1 cellular context compared by ENCODE assay signal in the genomic region with DNA sequence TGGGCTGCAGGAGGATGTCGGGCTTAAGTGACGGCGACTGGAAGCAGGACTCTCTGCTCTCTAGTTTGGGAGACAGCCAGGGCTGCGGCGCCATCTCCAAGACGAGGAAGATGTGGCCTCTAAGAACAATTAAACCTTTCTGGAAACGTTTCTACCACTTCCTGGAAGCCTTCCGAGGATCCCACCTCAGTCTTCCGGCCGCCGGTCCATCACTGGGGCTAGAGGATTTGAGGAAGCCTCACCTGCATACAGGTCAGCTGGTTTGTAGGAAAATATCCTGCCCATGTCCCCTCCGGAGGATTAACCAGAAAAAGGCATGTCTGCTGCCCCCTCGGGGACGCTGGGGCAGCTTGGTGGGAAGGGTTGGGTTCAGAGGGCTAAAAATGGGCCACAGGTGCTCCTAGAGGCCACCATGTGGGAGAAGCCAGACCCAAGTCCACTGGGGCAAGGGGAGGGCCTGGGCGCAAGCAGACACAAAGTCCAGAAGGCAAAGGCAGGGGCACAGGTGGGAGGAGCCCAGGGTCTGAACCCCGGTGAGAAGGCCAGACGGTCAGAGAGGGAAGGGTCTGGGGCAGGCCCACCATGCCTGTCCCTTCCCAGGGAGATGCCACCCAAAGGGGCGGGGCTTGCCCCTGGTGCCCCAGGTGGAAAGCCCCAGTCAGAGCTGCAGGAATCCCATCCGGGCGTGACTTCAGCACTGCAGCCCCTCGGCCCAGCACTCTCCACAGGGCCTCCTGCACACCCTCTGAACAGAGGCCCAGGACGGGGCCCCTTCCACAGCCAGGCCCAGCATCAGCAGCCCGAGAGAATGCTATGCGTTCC.
A peak's percentile ranks its signal among the peaks of the same experiment; 100 is the strongest.
TF ChIP-seq lines count a peak whose summit lies in the region.

No MANE protein-coding gene starts in this region.

TF ChIP-seq in HepG2, 621 proteins besides CTCF, POLR2A, EP300 and RAD21 (continued from another document and continues in another):
- TF ChIP-seq, protein P1, sequence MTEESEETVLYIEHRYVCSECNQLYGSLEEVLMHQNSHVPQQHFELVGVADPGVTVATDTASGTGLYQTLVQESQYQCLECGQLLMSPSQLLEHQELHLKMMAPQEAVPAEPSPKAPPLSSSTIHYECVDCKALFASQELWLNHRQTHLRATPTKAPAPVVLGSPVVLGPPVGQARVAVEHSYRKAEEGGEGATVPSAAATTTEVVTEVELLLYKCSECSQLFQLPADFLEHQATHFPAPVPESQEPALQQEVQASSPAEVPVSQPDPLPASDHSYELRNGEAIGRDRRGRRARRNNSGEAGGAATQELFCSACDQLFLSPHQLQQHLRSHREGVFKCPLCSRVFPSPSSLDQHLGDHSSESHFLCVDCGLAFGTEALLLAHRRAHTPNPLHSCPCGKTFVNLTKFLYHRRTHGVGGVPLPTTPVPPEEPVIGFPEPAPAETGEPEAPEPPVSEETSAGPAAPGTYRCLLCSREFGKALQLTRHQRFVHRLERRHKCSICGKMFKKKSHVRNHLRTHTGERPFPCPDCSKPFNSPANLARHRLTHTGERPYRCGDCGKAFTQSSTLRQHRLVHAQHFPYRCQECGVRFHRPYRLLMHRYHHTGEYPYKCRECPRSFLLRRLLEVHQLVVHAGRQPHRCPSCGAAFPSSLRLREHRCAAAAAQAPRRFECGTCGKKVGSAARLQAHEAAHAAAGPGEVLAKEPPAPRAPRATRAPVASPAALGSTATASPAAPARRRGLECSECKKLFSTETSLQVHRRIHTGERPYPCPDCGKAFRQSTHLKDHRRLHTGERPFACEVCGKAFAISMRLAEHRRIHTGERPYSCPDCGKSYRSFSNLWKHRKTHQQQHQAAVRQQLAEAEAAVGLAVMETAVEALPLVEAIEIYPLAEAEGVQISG (CRISPR knock-in tag; IDR thresholded peaks at IDR 0.05), result 0 out of 2 replicates have a peak, but pooled peaks have one; percentile 61
- TF ChIP-seq, protein P2, sequence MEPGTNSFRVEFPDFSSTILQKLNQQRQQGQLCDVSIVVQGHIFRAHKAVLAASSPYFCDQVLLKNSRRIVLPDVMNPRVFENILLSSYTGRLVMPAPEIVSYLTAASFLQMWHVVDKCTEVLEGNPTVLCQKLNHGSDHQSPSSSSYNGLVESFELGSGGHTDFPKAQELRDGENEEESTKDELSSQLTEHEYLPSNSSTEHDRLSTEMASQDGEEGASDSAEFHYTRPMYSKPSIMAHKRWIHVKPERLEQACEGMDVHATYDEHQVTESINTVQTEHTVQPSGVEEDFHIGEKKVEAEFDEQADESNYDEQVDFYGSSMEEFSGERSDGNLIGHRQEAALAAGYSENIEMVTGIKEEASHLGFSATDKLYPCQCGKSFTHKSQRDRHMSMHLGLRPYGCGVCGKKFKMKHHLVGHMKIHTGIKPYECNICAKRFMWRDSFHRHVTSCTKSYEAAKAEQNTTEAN (CRISPR knock-in tag; conservative IDR thresholded peaks at IDR 0.05), result 0 out of 2 replicates have a peak, but pooled peaks have one; percentile 34
- TF ChIP-seq ISL2 (CRISPR knock-in tag; IDR thresholded peaks at IDR 0.05), result peak; percentile 45; the same call in 1 of the 2 replicates
- TF ChIP-seq IKZF4 (CRISPR knock-in tag; IDR thresholded peaks at IDR 0.05; ENCODE audit: borderline replicate concordance, low read depth, not compliant biosample characterization), result peak; percentile 30
- TF ChIP-seq, protein P3, sequence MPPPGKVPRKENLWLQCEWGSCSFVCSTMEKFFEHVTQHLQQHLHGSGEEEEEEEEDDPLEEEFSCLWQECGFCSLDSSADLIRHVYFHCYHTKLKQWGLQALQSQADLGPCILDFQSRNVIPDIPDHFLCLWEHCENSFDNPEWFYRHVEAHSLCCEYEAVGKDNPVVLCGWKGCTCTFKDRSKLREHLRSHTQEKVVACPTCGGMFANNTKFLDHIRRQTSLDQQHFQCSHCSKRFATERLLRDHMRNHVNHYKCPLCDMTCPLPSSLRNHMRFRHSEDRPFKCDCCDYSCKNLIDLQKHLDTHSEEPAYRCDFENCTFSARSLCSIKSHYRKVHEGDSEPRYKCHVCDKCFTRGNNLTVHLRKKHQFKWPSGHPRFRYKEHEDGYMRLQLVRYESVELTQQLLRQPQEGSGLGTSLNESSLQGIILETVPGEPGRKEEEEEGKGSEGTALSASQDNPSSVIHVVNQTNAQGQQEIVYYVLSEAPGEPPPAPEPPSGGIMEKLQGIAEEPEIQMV (CRISPR knock-in tag; IDR thresholded peaks at IDR 0.05; ENCODE audit: low read depth), result no peak
- TF ChIP-seq CAMTA2 (CRISPR knock-in tag; IDR thresholded peaks at IDR 0.05; ENCODE audit: borderline replicate concordance), result no peak
- peak; percentile 68 for TF ChIP-seq PTBP1 (IDR thresholded peaks at IDR 0.05; ENCODE audit: low read depth, low read length, poor library complexity, severe bottlenecking)
- TF ChIP-seq, protein P4, sequence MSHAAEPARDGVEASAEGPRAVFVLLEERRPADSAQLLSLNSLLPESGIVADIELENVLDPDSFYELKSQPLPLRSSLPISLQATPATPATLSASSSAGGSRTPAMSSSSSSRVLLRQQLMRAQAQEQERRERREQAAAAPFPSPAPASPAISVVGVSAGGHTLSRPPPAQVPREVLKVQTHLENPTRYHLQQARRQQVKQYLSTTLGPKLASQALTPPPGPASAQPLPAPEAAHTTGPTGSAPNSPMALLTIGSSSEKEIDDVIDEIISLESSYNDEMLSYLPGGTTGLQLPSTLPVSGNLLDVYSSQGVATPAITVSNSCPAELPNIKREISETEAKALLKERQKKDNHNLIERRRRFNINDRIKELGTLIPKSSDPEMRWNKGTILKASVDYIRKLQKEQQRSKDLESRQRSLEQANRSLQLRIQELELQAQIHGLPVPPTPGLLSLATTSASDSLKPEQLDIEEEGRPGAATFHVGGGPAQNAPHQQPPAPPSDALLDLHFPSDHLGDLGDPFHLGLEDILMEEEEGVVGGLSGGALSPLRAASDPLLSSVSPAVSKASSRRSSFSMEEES (CRISPR knock-in tag; IDR thresholded peaks at IDR 0.05), result no peak; the same call in 1 of the 2 replicates
- TF ChIP-seq ZNF629 (CRISPR knock-in tag; conservative IDR thresholded peaks at IDR 0.05), result peak; percentile 63
- no peak for TF ChIP-seq SATB2 (CRISPR knock-in tag; IDR thresholded peaks at IDR 0.05)
- TF ChIP-seq STAT5B (CRISPR knock-in tag; IDR thresholded peaks at IDR 0.05), result no peak
- TF ChIP-seq, protein P5, sequence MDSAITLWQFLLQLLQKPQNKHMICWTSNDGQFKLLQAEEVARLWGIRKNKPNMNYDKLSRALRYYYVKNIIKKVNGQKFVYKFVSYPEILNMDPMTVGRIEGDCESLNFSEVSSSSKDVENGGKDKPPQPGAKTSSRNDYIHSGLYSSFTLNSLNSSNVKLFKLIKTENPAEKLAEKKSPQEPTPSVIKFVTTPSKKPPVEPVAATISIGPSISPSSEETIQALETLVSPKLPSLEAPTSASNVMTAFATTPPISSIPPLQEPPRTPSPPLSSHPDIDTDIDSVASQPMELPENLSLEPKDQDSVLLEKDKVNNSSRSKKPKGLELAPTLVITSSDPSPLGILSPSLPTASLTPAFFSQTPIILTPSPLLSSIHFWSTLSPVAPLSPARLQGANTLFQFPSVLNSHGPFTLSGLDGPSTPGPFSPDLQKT (CRISPR knock-in tag; IDR thresholded peaks at IDR 0.05; ENCODE audit: borderline replicate concordance), result no peak
- TF ChIP-seq NCOA1 (CRISPR knock-in tag; IDR thresholded peaks at IDR 0.05), result no peak
- no peak for TF ChIP-seq HMG20B (CRISPR knock-in tag; conservative IDR thresholded peaks at IDR 0.05)
- TF ChIP-seq MED1 (CRISPR knock-in tag; IDR thresholded peaks at IDR 0.05), result peak; percentile 88
- TF ChIP-seq TEAD3 (CRISPR knock-in tag; optimal IDR thresholded peaks at IDR 0.05; ENCODE audit: borderline replicate concordance), result peak; percentile 45
- peak; percentile 48; the same call in 1 of the 2 replicates for TF ChIP-seq SMC3 (IDR thresholded peaks at IDR 0.05; ENCODE audit: low read length)
- TF ChIP-seq, protein P6, sequence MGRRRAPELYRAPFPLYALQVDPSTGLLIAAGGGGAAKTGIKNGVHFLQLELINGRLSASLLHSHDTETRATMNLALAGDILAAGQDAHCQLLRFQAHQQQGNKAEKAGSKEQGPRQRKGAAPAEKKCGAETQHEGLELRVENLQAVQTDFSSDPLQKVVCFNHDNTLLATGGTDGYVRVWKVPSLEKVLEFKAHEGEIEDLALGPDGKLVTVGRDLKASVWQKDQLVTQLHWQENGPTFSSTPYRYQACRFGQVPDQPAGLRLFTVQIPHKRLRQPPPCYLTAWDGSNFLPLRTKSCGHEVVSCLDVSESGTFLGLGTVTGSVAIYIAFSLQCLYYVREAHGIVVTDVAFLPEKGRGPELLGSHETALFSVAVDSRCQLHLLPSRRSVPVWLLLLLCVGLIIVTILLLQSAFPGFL (CRISPR knock-in tag; IDR thresholded peaks at IDR 0.05), result no peak
- no peak for TF ChIP-seq ZNF569 (CRISPR knock-in tag; IDR thresholded peaks at IDR 0.05; ENCODE audit: borderline replicate concordance)
- peak; percentile 79 for TF ChIP-seq PHF21A (CRISPR knock-in tag; IDR thresholded peaks at IDR 0.05)
- TF ChIP-seq POLR2G (IDR thresholded peaks at IDR 0.05; ENCODE audit: low read depth, low read length), result no peak
- TF ChIP-seq TP53 (CRISPR knock-in tag; conservative IDR thresholded peaks at IDR 0.05), result no peak; the same call in 1 of the 2 replicates
- no peak for TF ChIP-seq ZFP37 (CRISPR knock-in tag; IDR thresholded peaks at IDR 0.05; ENCODE audit: borderline replicate concordance)
- no peak for TF ChIP-seq THYN1 (CRISPR knock-in tag; IDR thresholded peaks at IDR 0.05; ENCODE audit: borderline replicate concordance, low read depth)
- TF ChIP-seq RCOR2 (CRISPR knock-in tag; IDR thresholded peaks at IDR 0.05), result no peak
- no peak for TF ChIP-seq ZNF530 (CRISPR knock-in tag; IDR thresholded peaks at IDR 0.05; ENCODE audit: low read depth)
- no peak for TF ChIP-seq ZKSCAN8 (CRISPR knock-in tag; IDR thresholded peaks at IDR 0.05; ENCODE audit: borderline replicate concordance)
- TF ChIP-seq EZH2 (conservative IDR thresholded peaks at IDR 0.05; ENCODE audit: low read depth, low read length), result no peak
- no peak for TF ChIP-seq RNF2 (conservative IDR thresholded peaks at IDR 0.05; ENCODE audit: low read depth)
- TF ChIP-seq NAIF1 (CRISPR knock-in tag; IDR thresholded peaks at IDR 0.05; ENCODE audit: borderline replicate concordance), result no peak
- TF ChIP-seq, protein P7, sequence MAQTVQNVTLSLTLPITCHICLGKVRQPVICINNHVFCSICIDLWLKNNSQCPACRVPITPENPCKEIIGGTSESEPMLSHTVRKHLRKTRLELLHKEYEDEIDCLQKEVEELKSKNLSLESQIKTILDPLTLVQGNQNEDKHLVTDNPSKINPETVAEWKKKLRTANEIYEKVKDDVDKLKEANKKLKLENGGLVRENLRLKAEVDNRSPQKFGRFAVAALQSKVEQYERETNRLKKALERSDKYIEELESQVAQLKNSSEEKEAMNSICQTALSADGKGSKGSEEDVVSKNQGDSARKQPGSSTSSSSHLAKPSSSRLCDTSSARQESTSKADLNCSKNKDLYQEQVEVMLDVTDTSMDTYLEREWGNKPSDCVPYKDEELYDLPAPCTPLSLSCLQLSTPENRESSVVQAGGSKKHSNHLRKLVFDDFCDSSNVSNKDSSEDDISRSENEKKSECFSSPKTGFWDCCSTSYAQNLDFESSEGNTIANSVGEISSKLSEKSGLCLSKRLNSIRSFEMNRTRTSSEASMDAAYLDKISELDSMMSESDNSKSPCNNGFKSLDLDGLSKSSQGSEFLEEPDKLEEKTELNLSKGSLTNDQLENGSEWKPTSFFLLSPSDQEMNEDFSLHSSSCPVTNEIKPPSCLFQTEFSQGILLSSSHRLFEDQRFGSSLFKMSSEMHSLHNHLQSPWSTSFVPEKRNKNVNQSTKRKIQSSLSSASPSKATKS (CRISPR knock-in tag; IDR thresholded peaks at IDR 0.05), result no peak
- no peak for TF ChIP-seq ADNP (CRISPR knock-in tag; IDR thresholded peaks at IDR 0.05)
- TF ChIP-seq, protein P8, sequence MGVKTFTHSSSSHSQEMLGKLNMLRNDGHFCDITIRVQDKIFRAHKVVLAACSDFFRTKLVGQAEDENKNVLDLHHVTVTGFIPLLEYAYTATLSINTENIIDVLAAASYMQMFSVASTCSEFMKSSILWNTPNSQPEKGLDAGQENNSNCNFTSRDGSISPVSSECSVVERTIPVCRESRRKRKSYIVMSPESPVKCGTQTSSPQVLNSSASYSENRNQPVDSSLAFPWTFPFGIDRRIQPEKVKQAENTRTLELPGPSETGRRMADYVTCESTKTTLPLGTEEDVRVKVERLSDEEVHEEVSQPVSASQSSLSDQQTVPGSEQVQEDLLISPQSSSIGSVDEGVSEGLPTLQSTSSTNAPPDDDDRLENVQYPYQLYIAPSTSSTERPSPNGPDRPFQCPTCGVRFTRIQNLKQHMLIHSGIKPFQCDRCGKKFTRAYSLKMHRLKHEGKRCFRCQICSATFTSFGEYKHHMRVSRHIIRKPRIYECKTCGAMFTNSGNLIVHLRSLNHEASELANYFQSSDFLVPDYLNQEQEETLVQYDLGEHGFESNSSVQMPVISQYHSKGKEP (CRISPR knock-in tag; IDR thresholded peaks at IDR 0.05), result no peak
- peak; percentile 58 for TF ChIP-seq ELF3 (CRISPR knock-in tag; IDR thresholded peaks at IDR 0.05)
- TF ChIP-seq DR1 (CRISPR knock-in tag; IDR thresholded peaks at IDR 0.05), result no peak
- no peak for TF ChIP-seq SRF (IDR thresholded peaks at IDR 0.05; ENCODE audit: low read depth, low read length)
- TF ChIP-seq, protein P9, sequence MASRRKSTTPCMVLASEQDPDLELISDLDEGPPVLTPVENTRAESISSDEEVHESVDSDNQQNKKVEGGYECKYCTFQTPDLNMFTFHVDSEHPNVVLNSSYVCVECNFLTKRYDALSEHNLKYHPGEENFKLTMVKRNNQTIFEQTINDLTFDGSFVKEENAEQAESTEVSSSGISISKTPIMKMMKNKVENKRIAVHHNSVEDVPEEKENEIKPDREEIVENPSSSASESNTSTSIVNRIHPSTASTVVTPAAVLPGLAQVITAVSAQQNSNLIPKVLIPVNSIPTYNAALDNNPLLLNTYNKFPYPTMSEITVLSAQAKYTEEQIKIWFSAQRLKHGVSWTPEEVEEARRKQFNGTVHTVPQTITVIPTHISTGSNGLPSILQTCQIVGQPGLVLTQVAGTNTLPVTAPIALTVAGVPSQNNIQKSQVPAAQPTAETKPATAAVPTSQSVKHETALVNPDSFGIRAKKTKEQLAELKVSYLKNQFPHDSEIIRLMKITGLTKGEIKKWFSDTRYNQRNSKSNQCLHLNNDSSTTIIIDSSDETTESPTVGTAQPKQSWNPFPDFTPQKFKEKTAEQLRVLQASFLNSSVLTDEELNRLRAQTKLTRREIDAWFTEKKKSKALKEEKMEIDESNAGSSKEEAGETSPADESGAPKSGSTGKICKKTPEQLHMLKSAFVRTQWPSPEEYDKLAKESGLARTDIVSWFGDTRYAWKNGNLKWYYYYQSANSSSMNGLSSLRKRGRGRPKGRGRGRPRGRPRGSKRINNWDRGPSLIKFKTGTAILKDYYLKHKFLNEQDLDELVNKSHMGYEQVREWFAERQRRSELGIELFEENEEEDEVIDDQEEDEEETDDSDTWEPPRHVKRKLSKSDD (CRISPR knock-in tag; IDR thresholded peaks at IDR 0.05; ENCODE audit: low read depth), result no peak
- peak; percentile 76; the same call in 1 of the 2 replicates for TF ChIP-seq SMAD1 (CRISPR knock-in tag; IDR thresholded peaks at IDR 0.05; ENCODE audit: borderline replicate concordance, low read depth)
- TF ChIP-seq PCBP2 (optimal IDR thresholded peaks at IDR 0.05; ENCODE audit: low read depth, low read length, poor library complexity, severe bottlenecking), result no peak
- TF ChIP-seq SALL2 (CRISPR knock-in tag; IDR thresholded peaks at IDR 0.05), result 0 out of 2 replicates have a peak, but pooled peaks have one; percentile 37
- peak; percentile 70; the same call in 1 of the 2 replicates for TF ChIP-seq ZNF567 (CRISPR knock-in tag; IDR thresholded peaks at IDR 0.05; ENCODE audit: borderline replicate concordance)
- TF ChIP-seq FOXC1 (CRISPR knock-in tag; IDR thresholded peaks at IDR 0.05; ENCODE audit: borderline replicate concordance), result no peak
- TF ChIP-seq ZNF367 (CRISPR knock-in tag; IDR thresholded peaks at IDR 0.05; ENCODE audit: borderline replicate concordance), result no peak
